In genomic region chr5:33441241-33441844, GRCh38 we compare ENCODE assay signal across 8 cellular contexts. TPM values are rescaled to one million over a fixed set of nuclear protein-coding genes. Genes with fewer than 3 reads are reported as not detected.
DNase-seq lines count a peak whose midpoint lies in the region; ATAC-seq and TF ChIP-seq lines count a peak whose summit lies in the region.

No MANE protein-coding gene starts in this region.

- peak overlapping the region; percentile 92 for H3K27ac ChIP-seq in CD8-positive, alpha-beta memory T cell (ENCODE audit: low read depth, low read length)
- peak overlapping the region; percentile 85 to 91 for H3K27ac ChIP-seq in tibial artery

- peak overlapping the region; percentile 94 for H3K9ac ChIP-seq in mucosa of stomach (ENCODE audit: low read length)

- peaks cover 12% of the 10 kb centered on the region for H3K36me3 ChIP-seq in CD8-positive, alpha-beta memory T cell (ENCODE audit: insufficient read depth, low read length)
- H3K36me3 ChIP-seq in mucosa of stomach (ENCODE audit: control insufficient read depth, insufficient read depth, low read length): peaks cover 5% of the 10 kb centered on the region
- peaks cover 6 to 12% (median 12%) of the 10 kb centered on the region in 3 donors for H3K36me3 ChIP-seq in tibial artery

- POLR2A ChIA-PET in CD8-positive, alpha-beta memory T cell (lab: Charles Lee): no interaction called here
- POLR2A ChIA-PET in WTC11 (lab: Charles Lee): interaction anchor here (1.0 kb wide), 1 partner anchor 37 kb away, joined by 4 read pairs; no protein-coding TSS in a partner anchor

- TF ChIP-seq CTCF in NB4 (IDR thresholded peaks at IDR 0.05; ENCODE audit: low read depth, low read length) (no peak), WTC11 (IDR thresholded peaks at IDR 0.05) (no peak), tibial artery (IDR thresholded peaks at IDR 0.05) (no peak)

- no peak overlapping the region for H3K27ac Mint-ChIP-seq in CD8-positive, alpha-beta memory T cell
- no peak overlapping the region for H3K27ac Mint-ChIP-seq in WTC11

- ATAC-seq in GM21526 (IDR thresholded peaks at IDR 0.05; ENCODE audit: low FRiP score, unreplicated experiment) (peak; percentile 30), WTC11 (peak; percentile 8)

- H3K4me3 Mint-ChIP-seq in CD8-positive, alpha-beta memory T cell: no peak overlapping the region
- H3K4me3 Mint-ChIP-seq in WTC11: no peak overlapping the region

- peaks cover 24 to 34% (median 28%) of the 10 kb centered on the region in 3 donors for H3K4me1 Mint-ChIP-seq in CD8-positive, alpha-beta memory T cell
- peaks cover 38% of the 10 kb centered on the region for H3K4me1 Mint-ChIP-seq in WTC11

- intact Hi-C loops in tibial artery (cut with DNase I; ENCODE audit: low total_unique reads): no loop called here

- H3K9me3 ChIP-seq in CD8-positive, alpha-beta memory T cell (ENCODE audit: low read length): no peaks in the 10 kb centered on the region
- H3K9me3 ChIP-seq in mucosa of stomach (ENCODE audit: control insufficient read depth, low read length) (no peaks in the 10 kb centered on the region), tibial artery (no peaks in the 10 kb centered on the region)

- CTCF ChIA-PET in CD8-positive, alpha-beta memory T cell (lab: Charles Lee): interaction anchor here (0.7 to 0.9 kb wide), 2 partner anchors 529 to 1218 kb away, joined by 3 read pairs; no protein-coding TSS in a partner anchor
- CTCF ChIA-PET in WTC11 (lab: Charles Lee): interaction anchor here (0.9 to 1.0 kb wide), 2 partner anchors 147 to 494 kb away, joined by 4 to 5 read pairs; no protein-coding TSS in a partner anchor

- peaks cover 24% of the 10 kb centered on the region for H3K4me1 ChIP-seq in CD8-positive, alpha-beta memory T cell (ENCODE audit: insufficient read depth, low read length)
- H3K4me1 ChIP-seq in mucosa of stomach (ENCODE audit: control insufficient read depth, insufficient read depth, low read length): peaks cover 6% of the 10 kb centered on the region
- H3K4me1 ChIP-seq in tibial artery: peaks cover 0 to 45% (median 16%) of the 10 kb centered on the region in 4 donors

- no peaks in the 10 kb centered on the region for H3K27me3 Mint-ChIP-seq in CD8-positive, alpha-beta memory T cell
- H3K27me3 Mint-ChIP-seq in WTC11 (ENCODE audit: low read depth): no peaks in the 10 kb centered on the region

- no peaks in the 10 kb centered on the region for H3K27me3 ChIP-seq in CD8-positive, alpha-beta memory T cell (ENCODE audit: insufficient read depth, low read length, poor library complexity, severe bottlenecking)
- no peaks in the 10 kb centered on the region for H3K27me3 ChIP-seq in mucosa of stomach (ENCODE audit: control insufficient read depth, insufficient read depth, low read length)
- no peaks in the 10 kb centered on the region for H3K27me3 ChIP-seq in tibial artery

- H3K36me3 Mint-ChIP-seq in CD8-positive, alpha-beta memory T cell: peaks cover 0 to 15% (median 5%) of the 10 kb centered on the region in 3 donors
- H3K36me3 Mint-ChIP-seq in WTC11: peaks cover 23% of the 10 kb centered on the region

- DNase-seq in CD8-positive, alpha-beta memory T cell: peak in 1 of 5 donors; percentile 7
- peak; percentile 88 for DNase-seq in NB4 (ENCODE audit: low read depth)
- no peak for DNase-seq in WTC11 (ENCODE audit: low spot score)
- peak; percentile 1 for DNase-seq in effector CD8-positive, alpha-beta T cell (lab: John Stamatoyannopoulos, UW)
- peak in 1 of 2 donors; percentile 30 for DNase-seq in tibial artery
- DNase-seq in ureter (ENCODE audit: low spot score): no peak

- H3K4me3 ChIP-seq in CD8-positive, alpha-beta memory T cell (ENCODE audit: low read length): peak overlapping the region; percentile 82
- H3K4me3 ChIP-seq in NB4 (ENCODE audit: low read depth, low read length) (peak overlapping the region; percentile 96), mucosa of stomach (ENCODE audit: low read length) (peak overlapping the region; percentile 96), tibial artery (peak overlapping the region; percentile 66 to 72)

- H3K9me3 Mint-ChIP-seq in CD8-positive, alpha-beta memory T cell: no peaks in the 10 kb centered on the region
- H3K9me3 Mint-ChIP-seq in WTC11: no peaks in the 10 kb centered on the region

- no peak for TF ChIP-seq POLR2A in NB4 (IDR thresholded peaks at IDR 0.05; ENCODE audit: extremely low read depth, insufficient read length)

TF ChIP-seq in WTC11, 78 proteins besides CTCF, POLR2A, EP300 and RAD21:
- TF ChIP-seq, protein P1, sequence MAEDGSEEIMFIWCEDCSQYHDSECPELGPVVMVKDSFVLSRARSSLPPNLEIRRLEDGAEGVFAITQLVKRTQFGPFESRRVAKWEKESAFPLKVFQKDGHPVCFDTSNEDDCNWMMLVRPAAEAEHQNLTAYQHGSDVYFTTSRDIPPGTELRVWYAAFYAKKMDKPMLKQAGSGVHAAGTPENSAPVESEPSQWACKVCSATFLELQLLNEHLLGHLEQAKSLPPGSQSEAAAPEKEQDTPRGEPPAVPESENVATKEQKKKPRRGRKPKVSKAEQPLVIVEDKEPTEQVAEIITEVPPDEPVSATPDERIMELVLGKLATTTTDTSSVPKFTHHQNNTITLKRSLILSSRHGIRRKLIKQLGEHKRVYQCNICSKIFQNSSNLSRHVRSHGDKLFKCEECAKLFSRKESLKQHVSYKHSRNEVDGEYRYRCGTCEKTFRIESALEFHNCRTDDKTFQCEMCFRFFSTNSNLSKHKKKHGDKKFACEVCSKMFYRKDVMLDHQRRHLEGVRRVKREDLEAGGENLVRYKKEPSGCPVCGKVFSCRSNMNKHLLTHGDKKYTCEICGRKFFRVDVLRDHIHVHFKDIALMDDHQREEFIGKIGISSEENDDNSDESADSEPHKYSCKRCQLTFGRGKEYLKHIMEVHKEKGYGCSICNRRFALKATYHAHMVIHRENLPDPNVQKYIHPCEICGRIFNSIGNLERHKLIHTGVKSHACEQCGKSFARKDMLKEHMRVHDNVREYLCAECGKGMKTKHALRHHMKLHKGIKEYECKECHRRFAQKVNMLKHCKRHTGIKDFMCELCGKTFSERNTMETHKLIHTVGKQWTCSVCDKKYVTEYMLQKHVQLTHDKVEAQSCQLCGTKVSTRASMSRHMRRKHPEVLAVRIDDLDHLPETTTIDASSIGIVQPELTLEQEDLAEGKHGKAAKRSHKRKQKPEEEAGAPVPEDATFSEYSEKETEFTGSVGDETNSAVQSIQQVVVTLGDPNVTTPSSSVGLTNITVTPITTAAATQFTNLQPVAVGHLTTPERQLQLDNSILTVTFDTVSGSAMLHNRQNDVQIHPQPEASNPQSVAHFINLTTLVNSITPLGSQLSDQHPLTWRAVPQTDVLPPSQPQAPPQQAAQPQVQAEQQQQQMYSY (CRISPR knock-in tag; IDR thresholded peaks at IDR 0.05): no peak
- TF ChIP-seq IRF2 (CRISPR knock-in tag; IDR thresholded peaks at IDR 0.05; ENCODE audit: borderline replicate concordance, low read depth): no peak
- no peak for TF ChIP-seq CREM (CRISPR knock-in tag; IDR thresholded peaks at IDR 0.05)
- TF ChIP-seq NR2C2 (CRISPR knock-in tag; IDR thresholded peaks at IDR 0.05): no peak
- TF ChIP-seq HMGXB4 (CRISPR knock-in tag; IDR thresholded peaks at IDR 0.05): no peak
- TF ChIP-seq ERG (CRISPR knock-in tag; IDR thresholded peaks at IDR 0.05): no peak
- TF ChIP-seq ZNF138 (CRISPR knock-in tag; conservative IDR thresholded peaks at IDR 0.05): no peak
- TF ChIP-seq ZNF423 (CRISPR knock-in tag; IDR thresholded peaks at IDR 0.05): peak; percentile 35; the same call in 1 of the 2 replicates
TF ChIP-seq in WTC11: peak in this region for 1.

RNA-seq across cellular contexts. Expression of gene TARS1, which starts 0.6 kb away (rescaled TPM):
- total RNA-seq in CD8-positive, alpha-beta memory T cell: 100 to 1,000 TPM; 234 to 236 TPM
- polyA plus RNA-seq in CD8-positive, alpha-beta memory T cell: 71.5 TPM
- 253 to 304 TPM (median 256 TPM) in 3 replicates for total RNA-seq in WTC11 (2021)
- 149 TPM for total RNA-seq in ureter

Comparison
In these comparisons a context has a peak if more than half of its experiments do, and no peak if none do; other contexts are left out.
1. DNase-seq: peak in NB4 (single experiment) and effector CD8-positive, alpha-beta T cell (single experiment); none in WTC11 (single experiment) and ureter (single experiment).
2. Peak in every context shown above with its lines, with median percentiles within 50 percentile points of each other: H3K4me3 ChIP-seq.